7 cellular contexts compared by ENCODE assay signal in genomic region chr6:35438378-35438777, GRCh38.
"Had no signal": no experiment of that assay in that cellular context is flagged by ENCODE, and none has a peak within 500 bp of the region (broad histone marks: within the 10 kb centered on the region; RNA-seq: fewer than 3 reads in every experiment).

No MANE protein-coding gene starts in this region.

- H3K9ac ChIP-seq: GM23248 had no signal

- FAIRE-seq: HTR-8/SVneo had no signal

- H3K36me3 ChIP-seq: HAP-1 had no signal

- ATAC-seq: HCT116 had no signal

- H3K4me1 ChIP-seq: HAP-1 had no signal

- H2AFZ ChIP-seq: GM23248 had no signal

- H3K9me3 ChIP-seq: HAP-1 had no signal

- DNase-seq: GM23248, GOT3, H7, KBM-7 had no signal

- H3K4me3 ChIP-seq: GM23248, HAP-1 had no signal

- H3K27ac ChIP-seq: GM23248 had no signal
